Comparison of ENCODE assay signal across 18 cellular contexts in the genomic region with DNA sequence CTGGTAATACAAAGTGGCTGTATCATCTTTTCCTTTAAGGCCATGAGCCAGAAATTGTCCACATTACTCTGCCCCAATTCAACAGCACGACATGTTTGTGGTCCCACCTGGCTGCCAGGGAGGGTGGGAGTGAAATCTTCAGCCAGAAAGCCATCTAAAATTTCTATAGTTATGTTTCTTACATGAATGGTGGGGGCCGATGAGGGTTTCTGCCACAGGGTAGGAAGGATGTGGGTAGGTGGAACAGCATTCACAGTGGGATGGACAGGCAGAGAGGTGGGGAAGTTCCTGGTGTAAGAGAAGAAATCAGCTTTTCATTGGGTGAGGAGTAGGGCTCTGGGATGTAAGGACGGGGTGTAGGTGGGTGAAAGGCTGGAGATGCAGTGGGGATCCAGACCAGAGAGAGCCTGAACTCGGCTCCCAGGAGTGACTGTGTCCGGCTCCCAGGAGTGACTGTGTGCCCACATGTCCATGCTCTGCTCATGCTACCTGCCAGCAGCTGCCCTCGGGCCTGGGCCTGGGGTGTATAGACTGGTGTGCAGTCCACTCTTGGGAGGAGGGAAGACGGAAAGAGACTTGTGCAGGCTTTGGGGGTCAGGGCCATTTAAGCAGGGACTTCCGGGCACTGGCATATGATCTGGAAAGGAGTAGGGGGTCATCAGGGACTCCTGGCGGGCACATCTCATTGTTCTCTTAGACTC. TPM values are rescaled to one million over a fixed set of nuclear protein-coding genes. Genes with fewer than 3 reads are reported as not detected.
A peak's percentile ranks its signal among the peaks of the same experiment; 100 is the strongest.
DNase-seq lines count a peak whose midpoint lies in the region; ATAC-seq, FAIRE-seq and TF ChIP-seq lines count a peak whose summit lies in the region.
"Had no signal": no experiment of that assay in that cellular context is flagged by ENCODE, and none has a peak within 500 bp of the region (broad histone marks: within the 10 kb centered on the region; RNA-seq: fewer than 3 reads in every experiment).

No MANE protein-coding gene starts in this region.

- H3K36me3 ChIP-seq in GM23338 (ENCODE audit: insufficient read depth) (peaks cover 6% of the 10 kb centered on the region; the same call in 1 of the 2 replicates), mesodermal cell (ENCODE audit: control insufficient read depth, insufficient read depth, low read length) (no peaks in the 10 kb centered on the region)

- POLR2A ChIA-PET in A549 (lab: Yijun Ruan, JAX): no interaction called here

- peaks cover 23% of the 10 kb centered on the region for H3K9me3 Mint-ChIP-seq in GM23338
- peaks cover 15% of the 10 kb centered on the region for H3K9me3 Mint-ChIP-seq in activated naive CD8-positive, alpha-beta T cell treated with anti-CD3 and anti-CD28 coated beads for 36 hours

- H3K27ac ChIP-seq in A549 (peak overlapping the region; percentile 72 to 86; a peak in 4 of 6 replicates), GM23338 (ENCODE audit: low read depth) (no peak overlapping the region), mesodermal cell (ENCODE audit: low read depth, low read length, severe bottlenecking) (peak overlapping the region; percentile 94)
- H3K27ac ChIP-seq: psoas muscle had no signal

- no peak for TF ChIP-seq RAD21 in A549 (conservative IDR thresholded peaks at IDR 0.05 in 1 of 2, IDR thresholded peaks at IDR 0.05 in 1 of 2)

- FAIRE-seq in A549 (lab: Jason Lieb, UNC): no peak
- FAIRE-seq: D721Med, frontal cortex had no signal

- H3K4me1 Mint-ChIP-seq in GM23338: peaks cover 34% of the 10 kb centered on the region
- peaks cover 32% of the 10 kb centered on the region for H3K4me1 Mint-ChIP-seq in activated naive CD8-positive, alpha-beta T cell treated with anti-CD3 and anti-CD28 coated beads for 36 hours

- TF ChIP-seq POLR2A in A549 (IDR thresholded peaks at IDR 0.05; ENCODE audit: low read length) (no peak), erythroblast (IDR thresholded peaks at IDR 0.05; ENCODE audit: low read length) (no peak)

- H3K9me3 ChIP-seq in A549 (peaks cover 11% of the 10 kb centered on the region; the same call in 2 of the 3 replicates), mesodermal cell (ENCODE audit: control insufficient read depth, low read length) (peaks cover 16% of the 10 kb centered on the region)
- H3K9me3 ChIP-seq: psoas muscle had no signal

- H3K9me2 ChIP-seq in GM23338 (ENCODE audit: insufficient read depth): no peaks in the 10 kb centered on the region

- H2AFZ ChIP-seq in GM23338: no peak overlapping the region

- H3K27me3 Mint-ChIP-seq in GM23338 (ENCODE audit: insufficient read depth, low read depth, poor library complexity): peaks cover 21% of the 10 kb centered on the region
- H3K27me3 Mint-ChIP-seq in activated naive CD8-positive, alpha-beta T cell treated with anti-CD3 and anti-CD28 coated beads for 36 hours: peaks cover 47% of the 10 kb centered on the region

- H3K4me2 ChIP-seq in A549 (peak overlapping the region; percentile 35; the same call in 1 of the 3 replicates), GM23338 (no peak overlapping the region)

- 74% methylated on average over 9 of the region's 9 CpGs for WGBS in A549 (ENCODE audit: missing lambda C conversion rate)
- 79 to 96% methylated on average over 4 to 6 of the region's 9 CpGs for WGBS in mesodermal cell (ENCODE audit: insufficient coverage in 2 of 2), 2 experiments

- H3F3A ChIP-seq in GM23338 (replicated peaks; ENCODE audit: low read depth): no peaks in the 10 kb centered on the region

- no peak overlapping the region for H3K4me3 Mint-ChIP-seq in GM23338
- H3K4me3 Mint-ChIP-seq in activated naive CD8-positive, alpha-beta T cell treated with anti-CD3 and anti-CD28 coated beads for 36 hours: peak overlapping the region; percentile 14
- H3K4me3 Mint-ChIP-seq: activated CD4-positive, alpha-beta T cell treated with anti-CD3 and anti-CD28 coated beads, Interleukin-2, amount 10 ng/mL, durations not matched to agents 7 days and 5 days had no signal

- H3K27ac Mint-ChIP-seq in GM23338: peak overlapping the region; percentile 10; the same call in 1 of the 2 replicates
- H3K27ac Mint-ChIP-seq in activated naive CD8-positive, alpha-beta T cell treated with anti-CD3 and anti-CD28 coated beads for 36 hours: peak overlapping the region; percentile 17
- H3K27ac Mint-ChIP-seq: activated CD4-positive, alpha-beta T cell treated with anti-CD3 and anti-CD28 coated beads, Interleukin-2, amount 10 ng/mL, durations not matched to agents 7 days and 5 days had no signal

- no peaks in the 10 kb centered on the region for H3K79me2 ChIP-seq in GM23338 (replicated peaks; ENCODE audit: insufficient read depth)

- H3K4me3 ChIP-seq in A549 (no peak overlapping the region), GM23338 (no peak overlapping the region), mesodermal cell (ENCODE audit: extremely low read depth, insufficient read depth, low read length, poor library complexity, severe bottlenecking) (no peak overlapping the region)
- H3K4me3 ChIP-seq: psoas muscle had no signal

- TF ChIP-seq CTCF in A549 (IDR thresholded peaks at IDR 0.05) (no peak), GM23338 (conservative IDR thresholded peaks at IDR 0.05; ENCODE audit: low read depth in 2 of 2) (no peak)

- CTCF ChIA-PET in A549 (lab: Yijun Ruan, JAX): interaction anchor here (1.0 to 2.6 kb wide), 4 partner anchors 50 to 106 kb away, joined by 3 to 12 read pairs (median 4); no protein-coding TSS in a partner anchor

- ATAC-seq in A549: no peak
- ATAC-seq in GM23338: no peak
- ATAC-seq: left ventricle myocardium superior had no signal

- H3K36me3 Mint-ChIP-seq in GM23338 (ENCODE audit: low read depth): peaks cover 5% of the 10 kb centered on the region; the same call in 1 of the 3 replicates
- H3K36me3 Mint-ChIP-seq in activated naive CD8-positive, alpha-beta T cell treated with anti-CD3 and anti-CD28 coated beads for 36 hours: peaks cover 5% of the 10 kb centered on the region

- H4K20me1 ChIP-seq in GM23338 (replicated peaks; ENCODE audit: insufficient read depth): no peaks in the 10 kb centered on the region

- H3K4me1 ChIP-seq in A549 (peaks cover 46% of the 10 kb centered on the region), GM23338 (ENCODE audit: insufficient read depth) (peaks cover 5% of the 10 kb centered on the region; the same call in 1 of the 2 replicates), mesodermal cell (ENCODE audit: control insufficient read depth, insufficient read depth, low read length, poor library complexity, severe bottlenecking) (peaks cover 54% of the 10 kb centered on the region)
- H3K4me1 ChIP-seq: psoas muscle had no signal

- no peak for TF ChIP-seq EP300 in A549 (IDR thresholded peaks at IDR 0.05)

- no peak for DNase-seq in A549 (ENCODE audit: low read depth in 1 of 2, low spot score in 1 of 2)
- DNase-seq in GM23338 (ENCODE audit: low spot score): no peak
- DNase-seq in activated naive CD8-positive, alpha-beta T cell treated with anti-CD3 and anti-CD28 coated beads for 36 hours: no peak
- DNase-seq in erythroblast (lab: John Stamatoyannopoulos, UW): no peak
- DNase-seq in NCI-H1694 (lab: John Stamatoyannopoulos, UW): no peak
- DNase-seq in amygdala (lab: John Stamatoyannopoulos, UW): no peak
- no peak for DNase-seq in stimulated activated CD4-positive, alpha-beta T cell treated with anti-CD3 and anti-CD28 coated beads, Interleukin-4, amount 100 ng/mL, for 24 hours
- DNase-seq: left ventricle myocardium superior, NCI-H1694 treated with DMSO at 0.1 percent for 48 hours, NCI-H524, OCI-M1, substantia nigra had no signal

- H3K27me3 ChIP-seq in GM23338 (ENCODE audit: insufficient read depth): peaks cover 13% of the 10 kb centered on the region

TF ChIP-seq in A549, 52 proteins besides CTCF, POLR2A, EP300 and RAD21 (continues in another document):
- TF ChIP-seq FOSB (CRISPR knock-in tag; IDR thresholded peaks at IDR 0.05) (no peak), GATA3 (IDR thresholded peaks at IDR 0.05; ENCODE audit: borderline replicate concordance) (no peak), HOXB5 (CRISPR knock-in tag; IDR thresholded peaks at IDR 0.05) (no peak), NR3C1 (IDR thresholded peaks at IDR 0.05) (no peak), SMC3 (IDR thresholded peaks at IDR 0.05) (no peak), NPAS2 (CRISPR knock-in tag; IDR thresholded peaks at IDR 0.05; ENCODE audit: borderline replicate concordance) (no peak), CHD2 (IDR thresholded peaks at IDR 0.05; ENCODE audit: low read length, partially characterized antibody) (no peak), PHF8 (IDR thresholded peaks at IDR 0.05; ENCODE audit: borderline replicate concordance, low read depth) (no peak), SREBF2 (IDR thresholded peaks at IDR 0.05) (no peak)
- TF ChIP-seq, protein P1, sequence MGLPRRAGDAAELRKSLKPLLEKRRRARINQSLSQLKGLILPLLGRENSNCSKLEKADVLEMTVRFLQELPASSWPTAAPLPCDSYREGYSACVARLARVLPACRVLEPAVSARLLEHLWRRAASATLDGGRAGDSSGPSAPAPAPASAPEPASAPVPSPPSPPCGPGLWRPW (IDR thresholded peaks at IDR 0.05): no peak

TF ChIP-seq in GM23338, 12 proteins besides CTCF, POLR2A, EP300 and RAD21 (continues in another document):
- TF ChIP-seq ZNF114 (CRISPR knock-in tag; IDR thresholded peaks at IDR 0.05) (no peak), STAT1 (IDR thresholded peaks at IDR 0.05; ENCODE audit: unreplicated experiment) (no peak)

RNA-seq across cellular contexts. Expression of gene FBLN2, which starts 3.8 kb away (rescaled TPM):
- polyA plus RNA-seq in A549 (2011; rRNA removed) (1.1 and 1.3 TPM in 2 replicates), A549 (2017; fragmentation: RNase III; extraction: RNeasy Plus Mini Kit Qiagen cat#74134 plus additional on column Dnase treatment) (1.6 to 2.7 TPM (median 2.6 TPM) in 3 replicates), GM23338 (2016; fragmentation: Nextera tagmentation; extraction: Ambion mirVana) (18.8 and 24.4 TPM in 2 replicates)
- polyA plus RNA-seq in A549 (2012; cell fraction: cytosol; rRNA removed): 1.7 and 2.7 TPM in 2 replicates
- polyA plus RNA-seq in A549 (2012; cell fraction: nucleus; rRNA removed): 5.7 and 7.7 TPM in 2 replicates
- polyA minus RNA-seq in A549 (2011; rRNA and poly(A)+ RNA removed): 0.74 and 1.2 TPM in 2 replicates
- 24.9 and 26.8 TPM in 2 replicates for total RNA-seq in GM23338 (2014; rRNA removed; shearing (Covaris generic))
- total RNA-seq in activated naive CD8-positive, alpha-beta T cell treated with anti-CD3 and anti-CD28 coated beads for 36 hours: 1 to 10 TPM; 1.9 to 3.1 TPM
- polyA plus RNA-seq in mesodermal cell (2013, experiment 1 of 2): 172 TPM
- polyA plus RNA-seq in mesodermal cell (2013, experiment 2 of 2): 137 TPM
- total RNA-seq: activated CD4-positive, alpha-beta T cell treated with anti-CD3 and anti-CD28 coated beads, Interleukin-2, amount 10 ng/mL, durations not matched to agents 7 days and 5 days; H4 had no signal
